ENCODE assay signal across 16 cellular contexts in genomic region chr16:6286176-6286575, GRCh38.
DNase-seq lines count a peak whose midpoint lies in the region; ATAC-seq, FAIRE-seq and TF ChIP-seq lines count a peak whose summit lies in the region.
"Had no signal": no experiment of that assay in that cellular context is flagged by ENCODE, and none has a peak within 500 bp of the region (broad histone marks: within the 10 kb centered on the region; RNA-seq: fewer than 3 reads in every experiment).

No MANE protein-coding gene starts in this region.

- no peak for FAIRE-seq in astrocyte (lab: Jason Lieb, UNC)
- no peak for FAIRE-seq in H1 (lab: Jason Lieb, UNC)
- no peak for FAIRE-seq in urothelium cell line (lab: Jason Lieb, UNC)
- FAIRE-seq: GM12878 had no signal

- TF ChIP-seq CTCF in astrocyte (IDR thresholded peaks at IDR 0.05; ENCODE audit: insufficient read depth, low read depth, low read length) (no peak), H1 (IDR thresholded peaks at IDR 0.05; ENCODE audit: control extremely low read depth in 1 of 3, insufficient read depth in 1 of 3, low read depth in 1 of 3, low read length in 3 of 3) (no peak)

- H3K27ac ChIP-seq in astrocyte (ENCODE audit: low read depth, low read length) (no peak overlapping the region), H1 (ENCODE audit: low read depth, low read length) (no peak overlapping the region)
- H3K27ac ChIP-seq: BLaER1 treated with 17β-estradiol and CSF1 and Interleukin-3, amounts not matched to agents 10 nM and 100 nM had no signal

- H2BK120ac ChIP-seq in H1 (replicated peaks; ENCODE audit: low read depth, low read length), result no peak overlapping the region

- H3K79me1 ChIP-seq in H1 (ENCODE audit: low read depth, low read length), result no peaks in the 10 kb centered on the region

- H3K56ac ChIP-seq in H1 (replicated peaks; ENCODE audit: insufficient read length, low read depth, low read length), result no peak overlapping the region

- ATAC-seq in HG02678 (IDR thresholded peaks at IDR 0.05; ENCODE audit: unreplicated experiment), result no peak
- no peak for ATAC-seq in stimulated activated naive CD8-positive, alpha-beta T cell treated with anti-CD3 and anti-CD28 coated beads, Interleukin-15, Interleukin-2, amounts not matched to agents 100 U/mL and 50 U/mL, for 24 hours
- ATAC-seq: CD8-positive, alpha-beta T cell; GM12878 had no signal

- H3K36me3 ChIP-seq in astrocyte (ENCODE audit: insufficient read depth, low read length) (no peaks in the 10 kb centered on the region), H1 (ENCODE audit: control insufficient read depth in 2 of 4, insufficient read depth in 4 of 4, low read length in 3 of 4) (no peaks in the 10 kb centered on the region)
- H3K36me3 ChIP-seq: BLaER1 treated with 17β-estradiol and CSF1 and Interleukin-3, amounts not matched to agents 10 nM and 100 nM had no signal

- H2AK5ac ChIP-seq in H1 (ENCODE audit: low read depth, low read length), result no peak overlapping the region

- no peak overlapping the region for H4K5ac ChIP-seq in H1 (ENCODE audit: insufficient read length, low read depth, low read length)

- DNase-seq in NCI-H748 (lab: John Stamatoyannopoulos, UW; ENCODE audit: unreplicated experiment) (peak; percentile 53), NCI-H748 treated with DMSO at 0.1 percent for 48 hours (lab: John Stamatoyannopoulos, UW) (no peak), astrocyte (ENCODE audit: low read depth) (no peak), H1 (ENCODE audit: low read depth in 1 of 2, low spot score in 2 of 2) (peak in 1 of 2 experiments; percentile 2), urothelium cell line (ENCODE audit: low spot score) (peak; percentile 27)
- no peak for DNase-seq in stimulated activated naive CD8-positive, alpha-beta T cell treated with anti-CD3 and anti-CD28 coated beads, Interleukin-15, Interleukin-2, amounts not matched to agents 100 U/mL and 50 U/mL, for 24 hours
- DNase-seq: 8988T; Calu3; CD8-positive, alpha-beta T cell; DMS79 treated with DMSO at 0.1 percent for 48 hours; GOT3; H9 had no signal

- H3K27ac Mint-ChIP-seq in astrocyte (ENCODE audit: unreplicated experiment), result peak overlapping the region; percentile 100
- H3K27ac Mint-ChIP-seq: B cell; CD8-positive, alpha-beta T cell had no signal

- no peak overlapping the region for H3K4me3 Mint-ChIP-seq in astrocyte (ENCODE audit: unreplicated experiment)
- H3K4me3 Mint-ChIP-seq: B cell; CD8-positive, alpha-beta T cell had no signal

- no peak for TF ChIP-seq POLR2A in H1 (IDR thresholded peaks at IDR 0.05; ENCODE audit: control extremely low read depth in 1 of 2, low read depth in 2 of 2, low read length in 2 of 2)

- H2BK20ac ChIP-seq in H1 (ENCODE audit: low read length), result peak overlapping the region; percentile 64; the same call in 1 of the 2 replicates

- H2BK12ac ChIP-seq in H1 (ENCODE audit: low read depth, low read length), result no peak overlapping the region

- H3K27me3 ChIP-seq in astrocyte (ENCODE audit: insufficient read depth, low read length), result no peaks in the 10 kb centered on the region
- no peaks in the 10 kb centered on the region for H3K27me3 ChIP-seq in H1 (replicated peaks in 1 of 4; ENCODE audit: control insufficient read depth in 3 of 4, extremely low read depth in 1 of 4, insufficient read depth in 3 of 4, low read length in 3 of 4)
- H3K27me3 ChIP-seq: BLaER1 treated with 17β-estradiol and CSF1 and Interleukin-3, amounts not matched to agents 10 nM and 100 nM had no signal

- H3K9ac ChIP-seq in astrocyte (ENCODE audit: low read length) (no peak overlapping the region), H1 (replicated peaks in 1 of 4; ENCODE audit: extremely low read depth in 1 of 4, low read depth in 3 of 4, low read length in 3 of 4) (no peak overlapping the region)
- H3K9ac ChIP-seq: BLaER1 treated with 17β-estradiol and CSF1 and Interleukin-3, amounts not matched to agents 10 nM and 100 nM had no signal

- H2AFZ ChIP-seq in astrocyte (ENCODE audit: low read depth, low read length) (no peak overlapping the region), H1 (ENCODE audit: low read length) (no peak overlapping the region)

- H4K20me1 ChIP-seq in astrocyte (ENCODE audit: insufficient read depth, low read length), result no peaks in the 10 kb centered on the region
- H4K20me1 ChIP-seq in H1 (replicated peaks in 1 of 2; ENCODE audit: control insufficient read depth in 1 of 2, insufficient read depth in 2 of 2, low read length in 2 of 2), result no peaks in the 10 kb centered on the region
- H4K20me1 ChIP-seq: BLaER1 treated with 17β-estradiol and CSF1 and Interleukin-3, amounts not matched to agents 10 nM and 100 nM had no signal

- H3K36me3 Mint-ChIP-seq in astrocyte (ENCODE audit: low read depth, unreplicated experiment), result no peaks in the 10 kb centered on the region
- H3K36me3 Mint-ChIP-seq: CD8-positive, alpha-beta T cell had no signal

- H3K27me3 Mint-ChIP-seq in astrocyte (ENCODE audit: low read depth, unreplicated experiment), result no peaks in the 10 kb centered on the region
- H3K27me3 Mint-ChIP-seq: B cell had no signal

- TF ChIP-seq EP300 in H1 (IDR thresholded peaks at IDR 0.05; ENCODE audit: borderline replicate concordance in 1 of 2, low read depth in 2 of 2, low read length in 2 of 2), result no peak

- H3K9me3 Mint-ChIP-seq in astrocyte (ENCODE audit: unreplicated experiment), result no peaks in the 10 kb centered on the region

- H3K23ac ChIP-seq in H1 (ENCODE audit: insufficient read length), result no peak overlapping the region

- H3K4ac ChIP-seq in H1 (replicated peaks; ENCODE audit: insufficient read length, low read depth, low read length), result peak overlapping the region; percentile 58

- CTCF ChIA-PET in H1 (lab: Charles Lee; ENCODE audit: partially characterized antibody), result interaction anchor here (1.2 kb wide), 1 partner anchor 121 kb away, joined by 4 read pairs; no protein-coding TSS in a partner anchor

- POLR2A ChIA-PET in H1 (lab: Charles Lee; ENCODE audit: partially characterized antibody), result no interaction called here

- H3K9me3 ChIP-seq in astrocyte (ENCODE audit: insufficient read depth, low read depth, low read length) (no peaks in the 10 kb centered on the region), H1 (ENCODE audit: insufficient read depth in 2 of 2, low read depth in 1 of 2, low read length in 1 of 2) (0 out of 4 replicates have a peak, but pooled peaks cover 0 to 5% of the 10 kb centered on the region in 2 experiments)
- H3K9me3 ChIP-seq: BLaER1 treated with 17β-estradiol and CSF1 and Interleukin-3, amounts not matched to agents 10 nM and 100 nM had no signal

- no peak overlapping the region for H2BK5ac ChIP-seq in H1 (ENCODE audit: low read depth, low read length)

- no peak overlapping the region for H3K14ac ChIP-seq in H1 (ENCODE audit: insufficient read length)

- H3K79me2 ChIP-seq in astrocyte (ENCODE audit: insufficient read depth, low read length) (no peaks in the 10 kb centered on the region), H1 (ENCODE audit: control insufficient read depth in 1 of 2, insufficient read depth in 2 of 2, low read length in 2 of 2) (no peaks in the 10 kb centered on the region)

- H3K4me3 ChIP-seq in astrocyte (ENCODE audit: insufficient read depth, low read depth, low read length) (no peak overlapping the region), H1 (ENCODE audit: extremely low read depth in 1 of 4, insufficient read depth in 2 of 4, low read depth in 3 of 4, low read length in 4 of 4) (no peak overlapping the region)
- H3K4me3 ChIP-seq: BLaER1 treated with 17β-estradiol and CSF1 and Interleukin-3, amounts not matched to agents 10 nM and 100 nM; GM12878 had no signal

- WGBS in H1 (ENCODE audit: extremely low coverage in 1 of 2, insufficient coverage in 1 of 2, insufficient read length in 1 of 2, insufficient replicate concordance in 2 of 2, low coverage in 1 of 2, low lambda C conversion rate in 2 of 2, missing lambda C conversion rate in 1 of 2), 2 experiments, result 97% methylated on average over 2 of the region's 2 CpGs; no CpG with 5 or more reads in 1 of the 2 experiments

- no peak overlapping the region for H3K4me2 ChIP-seq in astrocyte (ENCODE audit: low read length)
- H3K4me2 ChIP-seq in H1 (ENCODE audit: insufficient read depth in 1 of 2, low read depth in 2 of 2, low read length in 2 of 2), result no peak overlapping the region
- H3K4me2 ChIP-seq: BLaER1 treated with 17β-estradiol and CSF1 and Interleukin-3, amounts not matched to agents 10 nM and 100 nM had no signal

- H3K4me1 ChIP-seq in astrocyte (ENCODE audit: insufficient read depth, low read length) (no peaks in the 10 kb centered on the region), H1 (replicated peaks in 1 of 4; ENCODE audit: control insufficient read depth in 3 of 4, insufficient read depth in 4 of 4, low read length in 3 of 4) (peaks cover 3 to 12% (median 10%) of the 10 kb centered on the region in 4 experiments)
- H3K4me1 ChIP-seq: BLaER1 treated with 17β-estradiol and CSF1 and Interleukin-3, amounts not matched to agents 10 nM and 100 nM had no signal

- no peaks in the 10 kb centered on the region for H3K23me2 ChIP-seq in H1 (ENCODE audit: low read depth, low read length)

- H3K18ac ChIP-seq in H1 (ENCODE audit: extremely low read depth, low read length), result no peak overlapping the region

- H4K91ac ChIP-seq in H1 (replicated peaks; ENCODE audit: insufficient read length, low read length), result peak overlapping the region; percentile 31

- no peak for TF ChIP-seq RAD21 in H1 (IDR thresholded peaks at IDR 0.05 in 1 of 2, conservative IDR thresholded peaks at IDR 0.05 in 1 of 2; ENCODE audit: low read depth in 2 of 2, low read length in 2 of 2)

- peaks cover 19% of the 10 kb centered on the region for H3K4me1 Mint-ChIP-seq in astrocyte (ENCODE audit: low read depth, unreplicated experiment)
- H3K4me1 Mint-ChIP-seq: B cell had no signal

- no peak overlapping the region for H4K8ac ChIP-seq in H1 (ENCODE audit: extremely low read depth, insufficient read depth, low read length)

- H2BK15ac ChIP-seq in H1 (ENCODE audit: low read length), result no peak overlapping the region

TF ChIP-seq in H1, 55 proteins besides CTCF, POLR2A, EP300 and RAD21 (continues in another document):
- no peak for TF ChIP-seq POLR2AphosphoS5 (IDR thresholded peaks at IDR 0.05; ENCODE audit: low read depth, low read length)
- TF ChIP-seq PHF8 (conservative IDR thresholded peaks at IDR 0.05; ENCODE audit: low read depth, low read length), result no peak
- no peak for TF ChIP-seq SIRT6 (IDR thresholded peaks at IDR 0.05; ENCODE audit: low read length)
- no peak for TF ChIP-seq TBP (IDR thresholded peaks at IDR 0.05; ENCODE audit: low read depth, low read length)
- TF ChIP-seq GTF2F1 (IDR thresholded peaks at IDR 0.05; ENCODE audit: borderline replicate concordance, low read depth, low read length), result no peak
- TF ChIP-seq E2F6 (IDR thresholded peaks at IDR 0.05), result no peak
- no peak for TF ChIP-seq HDAC2 (IDR thresholded peaks at IDR 0.05; ENCODE audit: borderline replicate concordance in 1 of 2, low read depth in 2 of 2, low read length in 2 of 2)
- TF ChIP-seq ZNF274 (IDR thresholded peaks at IDR 0.05; ENCODE audit: borderline replicate concordance, extremely low read depth, low read length), result no peak

Comparison
In these comparisons a context has a peak if more than half of its experiments do, and no peak if none do; other contexts are left out.
1. DNase-seq: peak in NCI-H748 (single experiment) and urothelium cell line (single experiment); none in NCI-H748 treated with DMSO at 0.1 percent for 48 hours (single experiment), astrocyte (single experiment) and stimulated activated naive CD8-positive, alpha-beta T cell treated with anti-CD3 and anti-CD28 coated beads, Interleukin-15, Interleukin-2, amounts not matched to agents 100 U/mL and 50 U/mL, for 24 hours (single experiment).